Comparison of ENCODE assay signal across 8 cellular contexts in the genomic region with DNA sequence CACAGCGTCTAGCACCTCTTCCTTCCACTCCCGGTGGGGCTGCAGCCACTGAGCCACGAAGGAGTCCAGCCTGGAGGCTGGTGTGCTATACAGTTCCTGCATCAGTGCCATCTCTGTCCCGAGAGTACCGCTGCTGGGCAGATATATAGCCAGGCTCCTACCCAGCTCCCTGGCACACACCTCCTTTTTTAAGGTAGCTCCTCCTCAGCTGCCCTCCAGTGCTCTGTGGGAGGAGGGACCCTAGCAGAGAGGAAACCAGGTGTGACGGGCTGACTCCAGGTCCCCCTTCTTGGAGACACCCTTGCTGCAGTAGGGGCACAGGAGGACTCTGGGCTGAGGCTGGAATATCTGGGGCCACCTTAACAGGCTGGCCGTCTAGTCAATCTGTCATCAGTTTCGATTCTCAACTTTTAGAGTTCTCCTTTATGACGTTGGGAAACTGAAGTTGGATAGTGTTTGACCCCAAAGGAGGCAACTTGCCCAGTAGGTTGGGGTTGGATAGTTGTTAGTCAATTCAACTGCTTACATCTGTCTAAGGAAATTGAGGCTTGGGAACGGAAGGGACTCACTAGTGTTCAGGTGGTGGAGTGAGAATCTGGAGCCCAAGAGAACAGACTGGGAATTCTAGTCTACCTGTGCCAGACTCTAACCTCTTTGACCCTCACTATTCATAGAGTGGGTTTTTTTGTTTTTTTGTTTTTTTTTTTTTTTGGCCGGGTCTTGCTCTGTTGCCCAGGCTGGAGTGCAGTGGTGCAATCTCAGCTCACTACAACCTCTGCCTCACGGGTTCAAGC. TPM values are rescaled to one million over a fixed set of nuclear protein-coding genes. Genes with fewer than 3 reads are reported as not detected.
A peak's percentile ranks its signal among the peaks of the same experiment; 100 is the strongest.
DNase-seq lines count a peak whose midpoint lies in the region; ATAC-seq and TF ChIP-seq lines count a peak whose summit lies in the region.

Gene OASL, minus strand, starts transcription at position 386 of the 794 bp plus-strand sequence. Its CDS starts 275 bp downstream, at position 111.

- peak within 1 kb of the TSS; percentile 84 for H3K27ac Mint-ChIP-seq in activated T-helper 1 cell treated with anti-CD3 and anti-CD28 coated beads, Interleukin-12 subunit alpha, Interleukin-12 subunit beta, Interleukin-2, Interleukin-4 antibody, amounts not matched to agents 30 ng/mL and 10 ng/mL and 1 ng/mL, durations not matched to agents 14 hours and 24 hours and 36 hours

- DNase-seq in ELR (ENCODE audit: low read depth) (peak; percentile 87), H4 (ENCODE audit: low spot score) (peak; percentile 63), NB4 (ENCODE audit: low read depth) (peak; percentile 66), Right ventricle myocardium superior (peak; percentile 52), NCI-H526 treated with DMSO at 0.1 percent for 48 hours (lab: John Stamatoyannopoulos, UW) (no peak), middle frontal gyrus (ENCODE audit: extremely low spot score, low spot score) (no peak)
- DNase-seq in activated T-helper 1 cell treated with anti-CD3 and anti-CD28 coated beads, Interleukin-12 subunit alpha, Interleukin-12 subunit beta, Interleukin-2, Interleukin-4 antibody, amounts not matched to agents 30 ng/mL and 10 ng/mL and 1 ng/mL, durations not matched to agents 14 hours and 24 hours and 36 hours (ENCODE audit: low spot score) = peak; percentile 54
- DNase-seq in stimulated activated CD4-positive, alpha-beta T cell treated with anti-CD3 and anti-CD28 coated beads, Interleukin-12 subunit alpha, Interleukin-12 subunit beta, amount 100 ng/mL, for 24 hours (ENCODE audit: low read depth in 2 of 2) = peak; percentile 19 to 39

- ATAC-seq in Right ventricle myocardium superior (ENCODE audit: poor library complexity) = peak; percentile 75

- H3K27me3 Mint-ChIP-seq in activated T-helper 1 cell treated with anti-CD3 and anti-CD28 coated beads, Interleukin-12 subunit alpha, Interleukin-12 subunit beta, Interleukin-2, Interleukin-4 antibody, amounts not matched to agents 30 ng/mL and 10 ng/mL and 1 ng/mL, durations not matched to agents 14 hours and 24 hours and 36 hours (ENCODE audit: insufficient read depth) = peaks cover 12% of the 10 kb centered on the region

- peak within 1 kb of the TSS; percentile 91 for H3K4me3 Mint-ChIP-seq in activated T-helper 1 cell treated with anti-CD3 and anti-CD28 coated beads, Interleukin-12 subunit alpha, Interleukin-12 subunit beta, Interleukin-2, Interleukin-4 antibody, amounts not matched to agents 30 ng/mL and 10 ng/mL and 1 ng/mL, durations not matched to agents 14 hours and 24 hours and 36 hours

- no peak for TF ChIP-seq POLR2A in NB4 (IDR thresholded peaks at IDR 0.05; ENCODE audit: extremely low read depth, insufficient read length)

- peak within 1 kb of the TSS; percentile 54 for H3K4me3 ChIP-seq in NB4 (ENCODE audit: low read depth, low read length)

- H3K4me1 Mint-ChIP-seq in activated T-helper 1 cell treated with anti-CD3 and anti-CD28 coated beads, Interleukin-12 subunit alpha, Interleukin-12 subunit beta, Interleukin-2, Interleukin-4 antibody, amounts not matched to agents 30 ng/mL and 10 ng/mL and 1 ng/mL, durations not matched to agents 14 hours and 24 hours and 36 hours (ENCODE audit: low read depth) = peaks cover 51% of the 10 kb centered on the region

- peaks cover 15% of the 10 kb centered on the region for H3K36me3 Mint-ChIP-seq in activated T-helper 1 cell treated with anti-CD3 and anti-CD28 coated beads, Interleukin-12 subunit alpha, Interleukin-12 subunit beta, Interleukin-2, Interleukin-4 antibody, amounts not matched to agents 30 ng/mL and 10 ng/mL and 1 ng/mL, durations not matched to agents 14 hours and 24 hours and 36 hours (ENCODE audit: low read depth)

- TF ChIP-seq CTCF in NB4 (IDR thresholded peaks at IDR 0.05; ENCODE audit: low read depth, low read length) = no peak

- intact Hi-C loops in activated T-helper 1 cell treated with anti-CD3 and anti-CD28 coated beads, Interleukin-12 subunit alpha, Interleukin-12 subunit beta, Interleukin-2, Interleukin-4 antibody, amounts not matched to agents 30 ng/mL and 10 ng/mL and 1 ng/mL, durations not matched to agents 14 hours and 24 hours and 36 hours (cut with micrococcal nuclease) = loop anchor here (1.0 to 10.0 kb wide), 5 partner anchors 21 to 604 kb away; partner anchors contain the start of genes C12orf43, COX6A1 and P2RX4
- intact Hi-C loops in Right ventricle myocardium superior (cut with DNase I) = no loop called here

- no peaks in the 10 kb centered on the region for H3K9me3 Mint-ChIP-seq in activated T-helper 1 cell treated with anti-CD3 and anti-CD28 coated beads, Interleukin-12 subunit alpha, Interleukin-12 subunit beta, Interleukin-2, Interleukin-4 antibody, amounts not matched to agents 30 ng/mL and 10 ng/mL and 1 ng/mL, durations not matched to agents 14 hours and 24 hours and 36 hours

RNA-seq across cellular contexts. Expression of gene OASL, which starts in this region (rescaled TPM):
- 5.3 and 9.2 TPM in 2 replicates for total RNA-seq in H4 (2014; rRNA removed; shearing (Covaris generic))
- total RNA-seq in activated T-helper 1 cell treated with anti-CD3 and anti-CD28 coated beads, Interleukin-12 subunit alpha, Interleukin-12 subunit beta, Interleukin-2, Interleukin-4 antibody, amounts not matched to agents 30 ng/mL and 10 ng/mL and 1 ng/mL, durations not matched to agents 14 hours and 24 hours and 36 hours = 2.4 and 3.1 TPM in 2 replicates
- 0.35 TPM for total RNA-seq in Right ventricle myocardium superior

Comparison
In these comparisons a context has a peak if more than half of its experiments do, and no peak if none do; other contexts are left out.
1. Peak in DNase-seq and ATAC-seq in Right ventricle myocardium superior; RNA of the gene not detected or under 1 TPM.
2. DNase-seq: peak in ELR (single experiment), H4 (single experiment), NB4 (single experiment), activated T-helper 1 cell treated with anti-CD3 and anti-CD28 coated beads, Interleukin-12 subunit alpha, Interleukin-12 subunit beta, Interleukin-2, Interleukin-4 antibody, amounts not matched to agents 30 ng/mL and 10 ng/mL and 1 ng/mL, durations not matched to agents 14 hours and 24 hours and 36 hours (single experiment) and stimulated activated CD4-positive, alpha-beta T cell treated with anti-CD3 and anti-CD28 coated beads, Interleukin-12 subunit alpha, Interleukin-12 subunit beta, amount 100 ng/mL, for 24 hours (2 of 2); none in NCI-H526 treated with DMSO at 0.1 percent for 48 hours (single experiment) and middle frontal gyrus (single experiment).